1 cellular context compared by ENCODE assay signal in the genomic region with DNA sequence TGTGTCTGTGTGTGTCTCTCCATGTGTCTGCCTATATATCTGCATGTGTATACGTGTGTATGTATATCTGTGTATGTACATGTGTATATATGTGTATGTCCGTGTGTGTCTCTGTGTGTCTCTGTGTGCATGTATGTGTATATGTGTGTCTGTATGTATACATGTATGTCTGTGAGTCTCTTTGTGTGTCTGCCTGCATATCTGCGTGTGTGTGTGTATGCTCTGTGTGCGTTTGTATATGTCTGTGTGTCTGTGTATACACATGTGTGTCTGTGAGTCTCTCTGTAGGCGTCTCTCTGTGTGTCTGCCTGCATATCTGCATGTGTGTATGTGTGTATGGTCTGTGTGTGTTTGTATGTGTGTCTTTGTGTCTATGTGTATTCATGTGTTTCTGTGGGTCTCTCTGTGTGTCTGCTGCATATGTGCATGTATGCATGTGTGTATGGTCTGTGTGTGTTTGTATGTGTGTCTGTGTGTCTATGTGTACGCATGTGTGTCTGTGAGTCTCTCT.
TF ChIP-seq lines count a peak whose summit lies in the region.

No MANE protein-coding gene starts in this region.

TF ChIP-seq in HepG2, 621 proteins besides CTCF, POLR2A, EP300 and RAD21:
- peak; percentile 49; the same call in 1 of the 2 replicates for TF ChIP-seq JUNB (CRISPR knock-in tag; IDR thresholded peaks at IDR 0.05; ENCODE audit: borderline replicate concordance)
- TF ChIP-seq, protein P1, sequence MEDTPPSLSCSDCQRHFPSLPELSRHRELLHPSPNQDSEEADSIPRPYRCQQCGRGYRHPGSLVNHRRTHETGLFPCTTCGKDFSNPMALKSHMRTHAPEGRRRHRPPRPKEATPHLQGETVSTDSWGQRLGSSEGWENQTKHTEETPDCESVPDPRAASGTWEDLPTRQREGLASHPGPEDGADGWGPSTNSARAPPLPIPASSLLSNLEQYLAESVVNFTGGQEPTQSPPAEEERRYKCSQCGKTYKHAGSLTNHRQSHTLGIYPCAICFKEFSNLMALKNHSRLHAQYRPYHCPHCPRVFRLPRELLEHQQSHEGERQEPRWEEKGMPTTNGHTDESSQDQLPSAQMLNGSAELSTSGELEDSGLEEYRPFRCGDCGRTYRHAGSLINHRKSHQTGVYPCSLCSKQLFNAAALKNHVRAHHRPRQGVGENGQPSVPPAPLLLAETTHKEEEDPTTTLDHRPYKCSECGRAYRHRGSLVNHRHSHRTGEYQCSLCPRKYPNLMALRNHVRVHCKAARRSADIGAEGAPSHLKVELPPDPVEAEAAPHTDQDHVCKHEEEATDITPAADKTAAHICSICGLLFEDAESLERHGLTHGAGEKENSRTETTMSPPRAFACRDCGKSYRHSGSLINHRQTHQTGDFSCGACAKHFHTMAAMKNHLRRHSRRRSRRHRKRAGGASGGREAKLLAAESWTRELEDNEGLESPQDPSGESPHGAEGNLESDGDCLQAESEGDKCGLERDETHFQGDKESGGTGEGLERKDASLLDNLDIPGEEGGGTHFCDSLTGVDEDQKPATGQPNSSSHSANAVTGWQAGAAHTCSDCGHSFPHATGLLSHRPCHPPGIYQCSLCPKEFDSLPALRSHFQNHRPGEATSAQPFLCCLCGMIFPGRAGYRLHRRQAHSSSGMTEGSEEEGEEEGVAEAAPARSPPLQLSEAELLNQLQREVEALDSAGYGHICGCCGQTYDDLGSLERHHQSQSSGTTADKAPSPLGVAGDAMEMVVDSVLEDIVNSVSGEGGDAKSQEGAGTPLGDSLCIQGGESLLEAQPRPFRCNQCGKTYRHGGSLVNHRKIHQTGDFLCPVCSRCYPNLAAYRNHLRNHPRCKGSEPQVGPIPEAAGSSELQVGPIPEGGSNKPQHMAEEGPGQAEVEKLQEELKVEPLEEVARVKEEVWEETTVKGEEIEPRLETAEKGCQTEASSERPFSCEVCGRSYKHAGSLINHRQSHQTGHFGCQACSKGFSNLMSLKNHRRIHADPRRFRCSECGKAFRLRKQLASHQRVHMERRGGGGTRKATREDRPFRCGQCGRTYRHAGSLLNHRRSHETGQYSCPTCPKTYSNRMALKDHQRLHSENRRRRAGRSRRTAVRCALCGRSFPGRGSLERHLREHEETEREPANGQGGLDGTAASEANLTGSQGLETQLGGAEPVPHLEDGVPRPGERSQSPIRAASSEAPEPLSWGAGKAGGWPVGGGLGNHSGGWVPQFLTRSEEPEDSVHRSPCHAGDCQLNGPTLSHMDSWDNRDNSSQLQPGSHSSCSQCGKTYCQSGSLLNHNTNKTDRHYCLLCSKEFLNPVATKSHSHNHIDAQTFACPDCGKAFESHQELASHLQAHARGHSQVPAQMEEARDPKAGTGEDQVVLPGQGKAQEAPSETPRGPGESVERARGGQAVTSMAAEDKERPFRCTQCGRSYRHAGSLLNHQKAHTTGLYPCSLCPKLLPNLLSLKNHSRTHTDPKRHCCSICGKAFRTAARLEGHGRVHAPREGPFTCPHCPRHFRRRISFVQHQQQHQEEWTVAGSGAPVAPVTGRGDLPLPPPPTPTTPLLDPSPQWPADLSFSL (CRISPR knock-in tag; IDR thresholded peaks at IDR 0.05) = 0 out of 2 replicates have a peak, but pooled peaks have one; percentile 20
- TF ChIP-seq, protein P2, sequence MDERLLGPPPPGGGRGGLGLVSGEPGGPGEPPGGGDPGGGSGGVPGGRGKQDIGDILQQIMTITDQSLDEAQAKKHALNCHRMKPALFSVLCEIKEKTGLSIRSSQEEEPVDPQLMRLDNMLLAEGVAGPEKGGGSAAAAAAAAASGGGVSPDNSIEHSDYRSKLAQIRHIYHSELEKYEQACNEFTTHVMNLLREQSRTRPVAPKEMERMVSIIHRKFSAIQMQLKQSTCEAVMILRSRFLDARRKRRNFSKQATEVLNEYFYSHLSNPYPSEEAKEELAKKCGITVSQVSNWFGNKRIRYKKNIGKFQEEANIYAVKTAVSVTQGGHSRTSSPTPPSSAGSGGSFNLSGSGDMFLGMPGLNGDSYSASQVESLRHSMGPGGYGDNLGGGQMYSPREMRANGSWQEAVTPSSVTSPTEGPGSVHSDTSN (CRISPR knock-in tag; IDR thresholded peaks at IDR 0.05) = no peak
- TF ChIP-seq, protein P3, sequence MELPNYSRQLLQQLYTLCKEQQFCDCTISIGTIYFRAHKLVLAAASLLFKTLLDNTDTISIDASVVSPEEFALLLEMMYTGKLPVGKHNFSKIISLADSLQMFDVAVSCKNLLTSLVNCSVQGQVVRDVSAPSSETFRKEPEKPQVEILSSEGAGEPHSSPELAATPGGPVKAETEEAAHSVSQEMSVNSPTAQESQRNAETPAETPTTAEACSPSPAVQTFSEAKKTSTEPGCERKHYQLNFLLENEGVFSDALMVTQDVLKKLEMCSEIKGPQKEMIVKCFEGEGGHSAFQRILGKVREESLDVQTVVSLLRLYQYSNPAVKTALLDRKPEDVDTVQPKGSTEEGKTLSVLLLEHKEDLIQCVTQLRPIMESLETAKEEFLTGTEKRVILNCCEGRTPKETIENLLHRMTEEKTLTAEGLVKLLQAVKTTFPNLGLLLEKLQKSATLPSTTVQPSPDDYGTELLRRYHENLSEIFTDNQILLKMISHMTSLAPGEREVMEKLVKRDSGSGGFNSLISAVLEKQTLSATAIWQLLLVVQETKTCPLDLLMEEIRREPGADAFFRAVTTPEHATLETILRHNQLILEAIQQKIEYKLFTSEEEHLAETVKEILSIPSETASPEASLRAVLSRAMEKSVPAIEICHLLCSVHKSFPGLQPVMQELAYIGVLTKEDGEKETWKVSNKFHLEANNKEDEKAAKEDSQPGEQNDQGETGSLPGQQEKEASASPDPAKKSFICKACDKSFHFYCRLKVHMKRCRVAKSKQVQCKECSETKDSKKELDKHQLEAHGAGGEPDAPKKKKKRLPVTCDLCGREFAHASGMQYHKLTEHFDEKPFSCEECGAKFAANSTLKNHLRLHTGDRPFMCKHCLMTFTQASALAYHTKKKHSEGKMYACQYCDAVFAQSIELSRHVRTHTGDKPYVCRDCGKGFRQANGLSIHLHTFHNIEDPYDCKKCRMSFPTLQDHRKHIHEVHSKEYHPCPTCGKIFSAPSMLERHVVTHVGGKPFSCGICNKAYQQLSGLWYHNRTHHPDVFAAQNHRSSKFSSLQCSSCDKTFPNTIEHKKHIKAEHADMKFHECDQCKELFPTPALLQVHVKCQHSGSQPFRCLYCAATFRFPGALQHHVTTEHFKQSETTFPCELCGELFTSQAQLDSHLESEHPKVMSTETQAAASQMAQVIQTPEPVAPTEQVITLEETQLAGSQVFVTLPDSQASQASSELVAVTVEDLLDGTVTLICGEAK (IDR thresholded peaks at IDR 0.05) = no peak
- TF ChIP-seq, protein P3 (CRISPR knock-in tag; IDR thresholded peaks at IDR 0.05) = no peak
- TF ChIP-seq, protein P4, sequence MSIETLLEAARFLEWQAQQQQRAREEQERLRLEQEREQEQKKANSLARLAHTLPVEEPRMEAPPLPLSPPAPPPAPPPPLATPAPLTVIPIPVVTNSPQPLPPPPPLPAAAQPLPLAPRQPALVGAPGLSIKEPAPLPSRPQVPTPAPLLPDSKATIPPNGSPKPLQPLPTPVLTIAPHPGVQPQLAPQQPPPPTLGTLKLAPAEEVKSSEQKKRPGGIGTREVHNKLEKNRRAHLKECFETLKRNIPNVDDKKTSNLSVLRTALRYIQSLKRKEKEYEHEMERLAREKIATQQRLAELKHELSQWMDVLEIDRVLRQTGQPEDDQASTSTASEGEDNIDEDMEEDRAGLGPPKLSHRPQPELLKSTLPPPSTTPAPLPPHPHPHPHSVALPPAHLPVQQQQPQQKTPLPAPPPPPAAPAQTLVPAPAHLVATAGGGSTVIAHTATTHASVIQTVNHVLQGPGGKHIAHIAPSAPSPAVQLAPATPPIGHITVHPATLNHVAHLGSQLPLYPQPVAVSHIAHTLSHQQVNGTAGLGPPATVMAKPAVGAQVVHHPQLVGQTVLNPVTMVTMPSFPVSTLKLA (IDR thresholded peaks at IDR 0.05) = peak; percentile 22; the same call in 1 of the 2 replicates
- TF ChIP-seq HOXA7 (CRISPR knock-in tag; IDR thresholded peaks at IDR 0.05) = peak; percentile 37; the same call in 1 of the 2 replicates
